1 cellular context compared by ENCODE assay signal in the genomic region with DNA sequence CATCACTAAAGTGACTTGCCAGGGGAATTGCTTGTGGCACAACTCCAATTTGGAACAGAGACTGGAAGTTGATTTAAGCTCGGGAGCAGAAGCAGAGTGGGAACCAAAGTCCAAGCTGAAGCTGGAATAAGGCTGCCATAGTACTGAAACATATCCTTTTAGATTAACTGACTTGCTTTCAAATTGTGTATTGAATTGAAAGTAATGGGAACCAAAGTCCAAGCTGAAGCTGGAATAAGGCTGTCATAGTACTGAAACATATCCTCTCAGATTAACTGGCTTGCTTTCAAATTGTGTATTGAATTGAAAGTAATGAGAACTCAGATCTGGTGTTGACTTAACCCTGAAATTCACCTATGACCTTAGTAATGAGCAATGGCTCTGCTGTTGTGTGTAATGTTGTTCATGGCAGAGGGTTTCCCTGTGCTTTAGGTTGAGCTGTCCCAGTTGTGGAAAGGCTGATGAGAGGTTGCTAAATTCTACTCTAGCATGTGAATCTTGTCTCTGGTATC.
A peak's percentile ranks its signal among the peaks of the same experiment; 100 is the strongest.
TF ChIP-seq lines count a peak whose summit lies in the region.

No MANE protein-coding gene starts in this region.

TF ChIP-seq in HepG2, 621 proteins besides CTCF, POLR2A, EP300 and RAD21 (continued from another document and continues in another):
- TF ChIP-seq CREM (IDR thresholded peaks at IDR 0.05), result peak; percentile 27; the same call in 1 of the 2 replicates
- no peak for TF ChIP-seq CREM (CRISPR knock-in tag; IDR thresholded peaks at IDR 0.05)
- peak; percentile 72 for TF ChIP-seq ZMYM4 (CRISPR knock-in tag; IDR thresholded peaks at IDR 0.05)
- no peak for TF ChIP-seq ZNF329 (CRISPR knock-in tag; IDR thresholded peaks at IDR 0.05; ENCODE audit: low read depth)
- no peak for TF ChIP-seq BORCS8-MEF2B (CRISPR knock-in tag; IDR thresholded peaks at IDR 0.05)
- TF ChIP-seq MLX (CRISPR knock-in tag; IDR thresholded peaks at IDR 0.05), result no peak
- TF ChIP-seq, protein P1, sequence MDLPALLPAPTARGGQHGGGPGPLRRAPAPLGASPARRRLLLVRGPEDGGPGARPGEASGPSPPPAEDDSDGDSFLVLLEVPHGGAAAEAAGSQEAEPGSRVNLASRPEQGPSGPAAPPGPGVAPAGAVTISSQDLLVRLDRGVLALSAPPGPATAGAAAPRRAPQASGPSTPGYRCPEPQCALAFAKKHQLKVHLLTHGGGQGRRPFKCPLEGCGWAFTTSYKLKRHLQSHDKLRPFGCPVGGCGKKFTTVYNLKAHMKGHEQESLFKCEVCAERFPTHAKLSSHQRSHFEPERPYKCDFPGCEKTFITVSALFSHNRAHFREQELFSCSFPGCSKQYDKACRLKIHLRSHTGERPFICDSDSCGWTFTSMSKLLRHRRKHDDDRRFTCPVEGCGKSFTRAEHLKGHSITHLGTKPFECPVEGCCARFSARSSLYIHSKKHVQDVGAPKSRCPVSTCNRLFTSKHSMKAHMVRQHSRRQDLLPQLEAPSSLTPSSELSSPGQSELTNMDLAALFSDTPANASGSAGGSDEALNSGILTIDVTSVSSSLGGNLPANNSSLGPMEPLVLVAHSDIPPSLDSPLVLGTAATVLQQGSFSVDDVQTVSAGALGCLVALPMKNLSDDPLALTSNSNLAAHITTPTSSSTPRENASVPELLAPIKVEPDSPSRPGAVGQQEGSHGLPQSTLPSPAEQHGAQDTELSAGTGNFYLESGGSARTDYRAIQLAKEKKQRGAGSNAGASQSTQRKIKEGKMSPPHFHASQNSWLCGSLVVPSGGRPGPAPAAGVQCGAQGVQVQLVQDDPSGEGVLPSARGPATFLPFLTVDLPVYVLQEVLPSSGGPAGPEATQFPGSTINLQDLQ (CRISPR knock-in tag; IDR thresholded peaks at IDR 0.05), result no peak
- TF ChIP-seq SP2 (CRISPR knock-in tag; IDR thresholded peaks at IDR 0.05), result no peak
- peak; percentile 94 for TF ChIP-seq ZNF331 (CRISPR knock-in tag; IDR thresholded peaks at IDR 0.05)
- TF ChIP-seq ZNF598 (CRISPR knock-in tag; IDR thresholded peaks at IDR 0.05; ENCODE audit: borderline replicate concordance), result no peak
- TF ChIP-seq KLF16 (CRISPR knock-in tag; IDR thresholded peaks at IDR 0.05), result no peak
- no peak for TF ChIP-seq ZNF749 (CRISPR knock-in tag; IDR thresholded peaks at IDR 0.05; ENCODE audit: borderline replicate concordance)
- no peak for TF ChIP-seq RFXANK (CRISPR knock-in tag; IDR thresholded peaks at IDR 0.05)
- no peak for TF ChIP-seq SOX13 (IDR thresholded peaks at IDR 0.05)
- 0 out of 4 replicates have a peak, but pooled peaks of 1 of the 2 experiments have one; percentile 6 for TF ChIP-seq SOX13 (CRISPR knock-in tag; conservative IDR thresholded peaks at IDR 0.05 in 1 of 2, IDR thresholded peaks at IDR 0.05 in 1 of 2)
- peak; percentile 82 for TF ChIP-seq PAXIP1 (CRISPR knock-in tag; conservative IDR thresholded peaks at IDR 0.05)
- TF ChIP-seq KIAA2018 (CRISPR knock-in tag; IDR thresholded peaks at IDR 0.05; ENCODE audit: borderline replicate concordance), result no peak
- no peak for TF ChIP-seq TBL1XR1 (IDR thresholded peaks at IDR 0.05; ENCODE audit: borderline replicate concordance, low read length, partially characterized antibody)
- no peak for TF ChIP-seq ZIK1 (CRISPR knock-in tag; IDR thresholded peaks at IDR 0.05; ENCODE audit: borderline replicate concordance, low read depth)
- TF ChIP-seq ETS1 (CRISPR knock-in tag; IDR thresholded peaks at IDR 0.05), result no peak
- no peak for TF ChIP-seq MIER2 (CRISPR knock-in tag; IDR thresholded peaks at IDR 0.05)
- TF ChIP-seq ELF3 (CRISPR knock-in tag; IDR thresholded peaks at IDR 0.05), result no peak
- TF ChIP-seq SIX1 (CRISPR knock-in tag; IDR thresholded peaks at IDR 0.05; ENCODE audit: borderline replicate concordance), result no peak; the same call in 1 of the 2 replicates
- TF ChIP-seq SP4 (CRISPR knock-in tag; IDR thresholded peaks at IDR 0.05), result no peak
- no peak for TF ChIP-seq ZMYM3 (CRISPR knock-in tag; IDR thresholded peaks at IDR 0.05)
- no peak for TF ChIP-seq POLR2AphosphoS2 (IDR thresholded peaks at IDR 0.05; ENCODE audit: low read depth, low read length)
- no peak for TF ChIP-seq ZNF124 (CRISPR knock-in tag; IDR thresholded peaks at IDR 0.05)
- peak; percentile 49; the same call in 1 of the 2 replicates for TF ChIP-seq HNF4G (IDR thresholded peaks at IDR 0.05; ENCODE audit: borderline replicate concordance, low read depth, low read length)
- no peak for TF ChIP-seq HNF4G (CRISPR knock-in tag; IDR thresholded peaks at IDR 0.05; ENCODE audit: borderline replicate concordance, low read depth)
- TF ChIP-seq ZSCAN29 (CRISPR knock-in tag; conservative IDR thresholded peaks at IDR 0.05), result 0 out of 2 replicates have a peak, but pooled peaks have one; percentile 47
- TF ChIP-seq JUN (CRISPR knock-in tag; IDR thresholded peaks at IDR 0.05), result no peak
- 0 out of 2 replicates have a peak, but pooled peaks have one; percentile 8 for TF ChIP-seq FOXA1 (IDR thresholded peaks at IDR 0.05)
- peak; percentile 83 for TF ChIP-seq FOXA1 (CRISPR knock-in tag; IDR thresholded peaks at IDR 0.05)
- TF ChIP-seq ZNF251 (CRISPR knock-in tag; IDR thresholded peaks at IDR 0.05), result no peak
- no peak for TF ChIP-seq AHR (CRISPR knock-in tag; IDR thresholded peaks at IDR 0.05)
- TF ChIP-seq ZNF605 (CRISPR knock-in tag; IDR thresholded peaks at IDR 0.05), result 0 out of 2 replicates have a peak, but pooled peaks have one; percentile 31
- TF ChIP-seq ZSCAN22 (CRISPR knock-in tag; IDR thresholded peaks at IDR 0.05), result no peak
- TF ChIP-seq ZNF496 (CRISPR knock-in tag; IDR thresholded peaks at IDR 0.05; ENCODE audit: insufficient replicate concordance), result no peak
- TF ChIP-seq ASH2L (IDR thresholded peaks at IDR 0.05; ENCODE audit: insufficient read length, low read depth, low read length), result peak; percentile 77
- TF ChIP-seq ZNF12 (CRISPR knock-in tag; IDR thresholded peaks at IDR 0.05), result 0 out of 2 replicates have a peak, but pooled peaks have one; percentile 26
- no peak for TF ChIP-seq NR0B2 (CRISPR knock-in tag; IDR thresholded peaks at IDR 0.05)
- peak; percentile 15; the same call in 1 of the 2 replicates for TF ChIP-seq HOXA3 (CRISPR knock-in tag; IDR thresholded peaks at IDR 0.05)
- no peak for TF ChIP-seq RELA (CRISPR knock-in tag; IDR thresholded peaks at IDR 0.05)
- TF ChIP-seq NCOA5 (CRISPR knock-in tag; IDR thresholded peaks at IDR 0.05), result no peak
- no peak for TF ChIP-seq SRSF1 (optimal IDR thresholded peaks at IDR 0.05; ENCODE audit: low read depth, low read length)
- no peak for TF ChIP-seq ZNF746 (CRISPR knock-in tag; IDR thresholded peaks at IDR 0.05)
